8 cellular contexts compared by ENCODE assay signal in genomic region chr18:11906926-11907874, GRCh38. TPM values are rescaled to one million over a fixed set of nuclear protein-coding genes. Genes with fewer than 3 reads are reported as not detected.
DNase-seq lines count a peak whose midpoint lies in the region; ATAC-seq, FAIRE-seq and TF ChIP-seq lines count a peak whose summit lies in the region.

No MANE protein-coding gene starts in this region.

- H3K27ac ChIP-seq in astrocyte (ENCODE audit: low read depth, low read length) (peak overlapping the region; percentile 94), lower lobe of right lung (peak overlapping the region; percentile 98)

- H3K9me3 ChIP-seq in astrocyte (ENCODE audit: insufficient read depth, low read depth, low read length) (no peaks in the 10 kb centered on the region), lower lobe of right lung (no peaks in the 10 kb centered on the region)

- intact Hi-C loops in lower lobe of right lung (cut with DNase I) = no loop called here

- H3K4me3 ChIP-seq in astrocyte (ENCODE audit: insufficient read depth, low read depth, low read length) = peak overlapping the region; percentile 86
- peak overlapping the region; percentile 79 for H3K4me3 ChIP-seq in lower lobe of right lung

- peaks cover 4% of the 10 kb centered on the region for H3K4me1 ChIP-seq in astrocyte (ENCODE audit: insufficient read depth, low read length)
- H3K4me1 ChIP-seq in lower lobe of right lung = peaks cover 23% of the 10 kb centered on the region

- no peaks in the 10 kb centered on the region for H3K27me3 ChIP-seq in astrocyte (ENCODE audit: insufficient read depth, low read length)
- no peaks in the 10 kb centered on the region for H3K27me3 ChIP-seq in lower lobe of right lung (ENCODE audit: low read depth)

- no peak for TF ChIP-seq CTCF in astrocyte (IDR thresholded peaks at IDR 0.05; ENCODE audit: insufficient read depth, low read depth, low read length)
- TF ChIP-seq CTCF in lower lobe of right lung (IDR thresholded peaks at IDR 0.05) = no peak
- no peak for TF ChIP-seq CTCF in type B pancreatic cell (conservative IDR thresholded peaks at IDR 0.05)

- H3K36me3 Mint-ChIP-seq in astrocyte (ENCODE audit: low read depth, unreplicated experiment) (peaks cover 2% of the 10 kb centered on the region), type B pancreatic cell (no peaks in the 10 kb centered on the region)

- peak overlapping the region; percentile 91 for H3K4me2 ChIP-seq in astrocyte (ENCODE audit: low read length)

- H2AFZ ChIP-seq in astrocyte (ENCODE audit: low read depth, low read length) = peak overlapping the region; percentile 87

- H3K9me3 Mint-ChIP-seq in astrocyte (ENCODE audit: unreplicated experiment) (no peaks in the 10 kb centered on the region), type B pancreatic cell (no peaks in the 10 kb centered on the region)

- peak; percentile 20 for DNase-seq in activated T-cell treated with anti-CD3 and anti-CD28 coated beads, Interleukin-2, amount 50 U/mL, for 1 hour
- DNase-seq in activated T-cell treated with anti-CD3 and anti-CD28 coated beads for 4 hours = no peak
- no peak for DNase-seq in astrocyte (ENCODE audit: low read depth)
- no peak for DNase-seq in lower lobe of right lung
- DNase-seq in type B pancreatic cell (ENCODE audit: extremely low spot score, unreplicated experiment) = no peak
- DNase-seq in EL = no peak
- no peak for DNase-seq in NCI-H1092 treated with DMSO at 0.1 percent for 48 hours (lab: John Stamatoyannopoulos, UW)
- no peak for DNase-seq in NCI-H2107 (lab: John Stamatoyannopoulos, UW)

- no peak for FAIRE-seq in astrocyte (lab: Jason Lieb, UNC)

- H3K27ac Mint-ChIP-seq in astrocyte (ENCODE audit: unreplicated experiment) (no peak overlapping the region), type B pancreatic cell (peak overlapping the region; percentile 93)

- H3K4me1 Mint-ChIP-seq in astrocyte (ENCODE audit: low read depth, unreplicated experiment) (peaks cover 2% of the 10 kb centered on the region), type B pancreatic cell (ENCODE audit: unreplicated experiment) (peaks cover 15% of the 10 kb centered on the region)

- H3K36me3 ChIP-seq in astrocyte (ENCODE audit: insufficient read depth, low read length) (no peaks in the 10 kb centered on the region), lower lobe of right lung (peaks cover 35% of the 10 kb centered on the region)

- H3K9ac ChIP-seq in astrocyte (ENCODE audit: low read length) = peak overlapping the region; percentile 96

- H3K27me3 Mint-ChIP-seq in astrocyte (ENCODE audit: low read depth, unreplicated experiment) = no peaks in the 10 kb centered on the region
- H3K27me3 Mint-ChIP-seq in type B pancreatic cell = no peaks in the 10 kb centered on the region

- H3K4me3 Mint-ChIP-seq in astrocyte (ENCODE audit: unreplicated experiment) = peak overlapping the region; percentile 97
- peak overlapping the region; percentile 90 for H3K4me3 Mint-ChIP-seq in type B pancreatic cell

- no peaks in the 10 kb centered on the region for H3K79me2 ChIP-seq in astrocyte (ENCODE audit: insufficient read depth, low read length)

- ATAC-seq in lower lobe of right lung = no peak

- H4K20me1 ChIP-seq in astrocyte (ENCODE audit: insufficient read depth, low read length) = no peaks in the 10 kb centered on the region

RNA-seq across cellular contexts. Expression of gene MPPE1, which starts 0.9 kb away (rescaled TPM):
- total RNA-seq in astrocyte (22.8 and 29.4 TPM in 2 replicates), lower lobe of right lung (62.1 TPM), type B pancreatic cell (ENCODE audit: low replicate concordance) (35.3 and 35.8 TPM in 2 replicates)

RNA-seq across cellular contexts. Expression of gene CHMP1B, which starts 56.0 kb away (rescaled TPM):
- 45.0 and 49.7 TPM in 2 replicates for total RNA-seq in astrocyte
- 39.4 TPM for total RNA-seq in lower lobe of right lung
- 41.4 and 71.3 TPM in 2 replicates for total RNA-seq in type B pancreatic cell (ENCODE audit: low replicate concordance)
